12 cellular contexts compared by ENCODE assay signal in the genomic region with DNA sequence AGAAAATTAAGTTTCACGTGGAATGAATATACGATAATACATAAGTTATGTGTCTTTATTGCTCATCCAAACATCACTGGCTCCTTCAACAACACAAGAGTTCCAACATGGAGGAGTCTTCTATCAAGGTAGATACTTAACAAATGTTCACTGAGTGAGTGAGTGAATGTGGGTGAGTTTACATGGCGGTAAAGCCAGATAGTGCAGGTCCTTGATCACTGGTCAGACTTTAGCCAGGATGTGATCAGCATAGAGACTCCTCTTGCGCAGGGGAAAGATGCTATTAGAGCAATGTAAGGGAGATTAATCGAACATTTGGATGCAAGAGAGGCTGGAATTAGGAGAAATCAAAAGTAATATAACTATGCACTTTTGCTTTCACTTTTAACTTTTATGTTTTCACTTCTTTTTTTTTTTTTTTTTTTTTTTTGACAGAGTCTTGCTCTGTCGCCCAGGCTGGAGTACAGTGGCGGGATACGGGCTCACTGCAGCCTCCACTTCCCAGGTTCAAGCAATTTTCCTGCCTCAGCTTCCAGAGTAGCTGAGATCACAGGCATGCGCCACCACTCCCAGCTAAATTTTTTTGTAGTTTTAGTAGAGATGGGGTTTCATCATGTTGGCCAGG.
DNase-seq lines count a peak whose midpoint lies in the region; ATAC-seq and TF ChIP-seq lines count a peak whose summit lies in the region.
"Had no signal": no experiment of that assay in that cellular context is flagged by ENCODE, and none has a peak within 500 bp of the region (broad histone marks: within the 10 kb centered on the region; RNA-seq: fewer than 3 reads in every experiment).

No MANE protein-coding gene starts in this region.

- peaks cover 10% of the 10 kb centered on the region for H3K9me3 Mint-ChIP-seq in activated CD4-positive, alpha-beta T cell treated with anti-CD3 and anti-CD28 coated beads, Interleukin-2, amount 10 ng/mL, durations not matched to agents 24 days and 14 days
- H3K9me3 Mint-ChIP-seq in activated CD8-positive, alpha-beta T cell treated with anti-CD3 and anti-CD28 coated beads for 36 hours, result no peaks in the 10 kb centered on the region
- H3K9me3 Mint-ChIP-seq in natural killer cell (peaks cover 0 to 4% of the 10 kb centered on the region in 2 donors), type B pancreatic cell (peaks cover 4% of the 10 kb centered on the region)

- DNase-seq in activated CD4-positive, alpha-beta T cell treated with anti-CD3 and anti-CD28 coated beads, Interleukin-2, amount 10 ng/mL, durations not matched to agents 24 days and 14 days, result peak; percentile 70
- DNase-seq in activated CD4-positive, alpha-beta T cell treated with anti-CD3 and anti-CD28 coated beads for 1 hour, result no peak
- DNase-seq in activated CD8-positive, alpha-beta T cell treated with anti-CD3 and anti-CD28 coated beads for 36 hours, result no peak
- DNase-seq in natural killer cell (no peak), germinal center (ENCODE audit: low spot score) (no peak), H4 (ENCODE audit: low spot score) (no peak), type B pancreatic cell (ENCODE audit: extremely low spot score, unreplicated experiment) (no peak)
- DNase-seq: midbrain, NCI-H1092, NCI-H446, uterus had no signal

- TF ChIP-seq CTCF in activated CD8-positive, alpha-beta T cell treated with anti-CD3 and anti-CD28 coated beads for 36 hours (IDR thresholded peaks at IDR 0.05), result no peak
- TF ChIP-seq CTCF in natural killer cell (IDR thresholded peaks at IDR 0.05), result no peak
- no peak for TF ChIP-seq CTCF in type B pancreatic cell (conservative IDR thresholded peaks at IDR 0.05)

- H3K27me3 Mint-ChIP-seq in activated CD4-positive, alpha-beta T cell treated with anti-CD3 and anti-CD28 coated beads, Interleukin-2, amount 10 ng/mL, durations not matched to agents 24 days and 14 days, result no peaks in the 10 kb centered on the region
- H3K27me3 Mint-ChIP-seq in activated CD8-positive, alpha-beta T cell treated with anti-CD3 and anti-CD28 coated beads for 36 hours, result no peaks in the 10 kb centered on the region
- no peaks in the 10 kb centered on the region for H3K27me3 Mint-ChIP-seq in natural killer cell (ENCODE audit: low read depth in 2 of 2)
- no peaks in the 10 kb centered on the region for H3K27me3 Mint-ChIP-seq in type B pancreatic cell

- ATAC-seq in HG02610 (IDR thresholded peaks at IDR 0.05; ENCODE audit: unreplicated experiment) (peak; percentile 39), natural killer cell (peak; percentile 70 to 77 (median 75))
- ATAC-seq in activated CD8-positive, alpha-beta T cell treated with anti-CD3 and anti-CD28 coated beads for 36 hours, result peak; percentile 37

- CTCF ChIA-PET in activated CD8-positive, alpha-beta T cell treated with anti-CD3 and anti-CD28 coated beads for 36 hours (lab: Charles Lee), result interaction anchor here (1.3 kb wide), 1 partner anchor 49 kb away, joined by 3 read pairs; no protein-coding TSS in a partner anchor

- peak overlapping the region; percentile 84 for H3K27ac Mint-ChIP-seq in activated CD4-positive, alpha-beta T cell treated with anti-CD3 and anti-CD28 coated beads, Interleukin-2, amount 10 ng/mL, durations not matched to agents 24 days and 14 days
- H3K27ac Mint-ChIP-seq in activated CD8-positive, alpha-beta T cell treated with anti-CD3 and anti-CD28 coated beads for 36 hours, result peak overlapping the region; percentile 34
- H3K27ac Mint-ChIP-seq in natural killer cell (peak overlapping the region; percentile 78 to 92), type B pancreatic cell (no peak overlapping the region)

- H3K4me3 Mint-ChIP-seq in activated CD4-positive, alpha-beta T cell treated with anti-CD3 and anti-CD28 coated beads, Interleukin-2, amount 10 ng/mL, durations not matched to agents 24 days and 14 days, result peak overlapping the region; percentile 60
- peak overlapping the region; percentile 4 for H3K4me3 Mint-ChIP-seq in activated CD8-positive, alpha-beta T cell treated with anti-CD3 and anti-CD28 coated beads for 36 hours
- H3K4me3 Mint-ChIP-seq in natural killer cell (peak overlapping the region; percentile 79), type B pancreatic cell (no peak overlapping the region)

- intact Hi-C loops in activated CD4-positive, alpha-beta T cell treated with anti-CD3 and anti-CD28 coated beads, Interleukin-2, amount 10 ng/mL, durations not matched to agents 24 days and 14 days (cut with micrococcal nuclease), result no loop called here
- intact Hi-C loops in activated CD8-positive, alpha-beta T cell treated with anti-CD3 and anti-CD28 coated beads for 36 hours (cut with micrococcal nuclease), result no loop called here
- intact Hi-C loops in natural killer cell (cut with micrococcal nuclease), result loop anchor here (2.0 kb wide), 1 partner anchor 24 kb away; no protein-coding TSS in a partner anchor

- POLR2A ChIA-PET in activated CD8-positive, alpha-beta T cell treated with anti-CD3 and anti-CD28 coated beads for 36 hours (lab: Charles Lee), result no interaction called here

- H3K36me3 Mint-ChIP-seq in activated CD4-positive, alpha-beta T cell treated with anti-CD3 and anti-CD28 coated beads, Interleukin-2, amount 10 ng/mL, durations not matched to agents 24 days and 14 days (ENCODE audit: low read depth), result peaks cover 5% of the 10 kb centered on the region
- no peaks in the 10 kb centered on the region for H3K36me3 Mint-ChIP-seq in activated CD8-positive, alpha-beta T cell treated with anti-CD3 and anti-CD28 coated beads for 36 hours (ENCODE audit: low read depth)
- no peaks in the 10 kb centered on the region for H3K36me3 Mint-ChIP-seq in natural killer cell
- peaks cover 4% of the 10 kb centered on the region for H3K36me3 Mint-ChIP-seq in type B pancreatic cell

- H3K4me1 Mint-ChIP-seq in activated CD4-positive, alpha-beta T cell treated with anti-CD3 and anti-CD28 coated beads, Interleukin-2, amount 10 ng/mL, durations not matched to agents 24 days and 14 days, result peaks cover 17% of the 10 kb centered on the region
- H3K4me1 Mint-ChIP-seq in activated CD8-positive, alpha-beta T cell treated with anti-CD3 and anti-CD28 coated beads for 36 hours (ENCODE audit: low read depth), result peaks cover 12% of the 10 kb centered on the region
- H3K4me1 Mint-ChIP-seq in natural killer cell (peaks cover 70 to 78% of the 10 kb centered on the region in 2 donors), type B pancreatic cell (ENCODE audit: unreplicated experiment) (peaks cover 3% of the 10 kb centered on the region)
